Comparison of ENCODE assay signal across 37 cellular contexts in the genomic region with DNA sequence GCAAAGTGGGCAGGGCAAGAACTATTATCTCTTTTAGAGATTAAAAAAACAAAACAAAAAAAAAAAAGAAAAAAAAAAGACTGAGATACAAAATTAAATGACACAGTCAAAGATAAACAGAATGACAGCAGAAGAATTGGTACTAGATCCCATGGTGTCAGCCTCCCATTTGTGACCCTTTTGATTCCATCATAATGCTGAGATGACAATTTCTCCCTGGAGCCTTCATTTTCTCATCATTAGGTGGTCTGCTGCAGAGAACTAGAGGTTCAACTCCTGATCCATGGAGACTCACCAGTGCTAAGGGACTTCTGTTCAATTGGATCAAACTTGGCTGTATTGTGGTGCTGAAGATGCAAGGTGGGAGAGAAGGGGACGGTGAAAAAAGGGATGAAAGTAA.
"Had no signal": no experiment of that assay in that cellular context is flagged by ENCODE, and none has a peak within 500 bp of the region (broad histone marks: within the 10 kb centered on the region; RNA-seq: fewer than 3 reads in every experiment).

No MANE protein-coding gene starts in this region.

- H3K4me3 ChIP-seq: adrenal gland, ascending aorta, body of pancreas, breast epithelium, cardiac muscle cell had no signal

- H3K27ac Mint-ChIP-seq: activated naive CD4-positive, alpha-beta T cell treated with anti-CD3 and anti-CD28 coated beads for 36 hours; activated naive CD4-positive, alpha-beta T cell treated with anti-CD3 and anti-CD28 coated beads, Interleukin-2, amount 10 ng/mL, durations not matched to agents 7 days and 5 days; activated naive CD4-positive, alpha-beta T cell treated with anti-CD3 and anti-CD28 coated beads, Interleukin-2, amount 50 U/mL, for 24 hours; activated naive CD4-positive, alpha-beta T cell treated with anti-CD3 and anti-CD28 coated beads, Interleukin-2, amount 50 U/mL, for 72 hours; activated naive CD8-positive, alpha-beta T cell; activated naive CD8-positive, alpha-beta T cell treated with anti-CD3 and anti-CD28 coated beads for 36 hours; activated naive CD8-positive, alpha-beta T cell treated with anti-CD3 and anti-CD28 coated beads, Interleukin-2, amount 10 ng/mL, durations not matched to agents 7 days and 5 days; activated naive CD8-positive, alpha-beta T cell treated with anti-CD3 and anti-CD28 coated beads, Interleukin-2, amount 50 U/mL, for 24 hours; activated T-cell treated with anti-CD3 and anti-CD28 coated beads, Interleukin-2, amount 50 U/mL, for 72 hours; activated T-helper 1 cell treated with anti-CD3 and anti-CD28 coated beads, Interleukin-12 subunit alpha, Interleukin-12 subunit beta, Interleukin-2, Interleukin-4 antibody, amounts not matched to agents 30 ng/mL and 10 ng/mL and 1 ng/mL, durations not matched to agents 14 hours and 24 hours and 36 hours; activated T-helper 17 cell treated with anti-CD3 and anti-CD28 coated beads, Interleukin-2, amount 50 U/mL, for 72 hours; activated T-helper 2 cell treated with anti-CD3 and anti-CD28 coated beads, Interferon-gamma antibody, Interleukin-2, Interleukin-4, amounts not matched to agents 10 μg/mL and 5 μg/mL and 100 μg/mL, durations not matched to agents 14 hours and 24 hours and 36 hours; brain had no signal

- H3K9me3 Mint-ChIP-seq: activated naive CD4-positive, alpha-beta T cell treated with anti-CD3 and anti-CD28 coated beads for 36 hours; activated naive CD4-positive, alpha-beta T cell treated with anti-CD3 and anti-CD28 coated beads, Interleukin-2, amount 10 ng/mL, durations not matched to agents 7 days and 5 days; activated naive CD4-positive, alpha-beta T cell treated with anti-CD3 and anti-CD28 coated beads, Interleukin-2, amount 50 U/mL, for 72 hours; activated naive CD8-positive, alpha-beta T cell treated with anti-CD3 and anti-CD28 coated beads for 36 hours; activated naive CD8-positive, alpha-beta T cell treated with anti-CD3 and anti-CD28 coated beads, Interleukin-2, amount 10 ng/mL, durations not matched to agents 7 days and 5 days; activated T-cell treated with anti-CD3 and anti-CD28 coated beads, Interleukin-2, amount 50 U/mL, for 4 hours; activated T-cell treated with anti-CD3 and anti-CD28 coated beads, Interleukin-2, amount 50 U/mL, for 72 hours; activated T-helper 1 cell treated with anti-CD3 and anti-CD28 coated beads, Interleukin-12 subunit alpha, Interleukin-12 subunit beta, Interleukin-2, Interleukin-4 antibody, amounts not matched to agents 30 ng/mL and 10 ng/mL and 1 ng/mL, durations not matched to agents 14 hours and 24 hours and 36 hours; activated T-helper 17 cell treated with anti-CD3 and anti-CD28 coated beads, Interleukin-2, amount 50 U/mL, for 72 hours; activated T-helper 2 cell treated with anti-CD3 and anti-CD28 coated beads, Interferon-gamma antibody, Interleukin-2, Interleukin-4, amounts not matched to agents 10 μg/mL and 5 μg/mL and 100 μg/mL, durations not matched to agents 14 hours and 24 hours and 36 hours; central memory CD8-positive, alpha-beta T cell had no signal

- ATAC-seq: activated naive CD4-positive, alpha-beta T cell treated with anti-CD3 and anti-CD28 coated beads, Interleukin-2, amount 50 U/mL, for 72 hours; activated naive CD8-positive, alpha-beta T cell treated with anti-CD3 and anti-CD28 coated beads, Interleukin-2, amount 50 U/mL, for 24 hours; activated T-cell treated with anti-CD3 and anti-CD28 coated beads, Interleukin-2, amount 50 U/mL, for 4 hours; activated T-cell treated with anti-CD3 and anti-CD28 coated beads, Interleukin-2, amount 50 U/mL, for 72 hours; activated T-helper 17 cell treated with anti-CD3 and anti-CD28 coated beads, Interleukin-2, amount 50 U/mL, for 72 hours; body of pancreas had no signal

- H3K4me1 ChIP-seq: adrenal gland, ascending aorta, body of pancreas, breast epithelium had no signal

- H3K4me1 Mint-ChIP-seq: activated naive CD4-positive, alpha-beta T cell treated with anti-CD3 and anti-CD28 coated beads, Interleukin-2, amount 10 ng/mL, durations not matched to agents 7 days and 5 days; activated naive CD4-positive, alpha-beta T cell treated with anti-CD3 and anti-CD28 coated beads, Interleukin-2, amount 50 U/mL, for 24 hours; activated naive CD8-positive, alpha-beta T cell treated with anti-CD3 and anti-CD28 coated beads for 36 hours; activated naive CD8-positive, alpha-beta T cell treated with anti-CD3 and anti-CD28 coated beads, Interleukin-2, amount 10 ng/mL, durations not matched to agents 7 days and 5 days; activated naive CD8-positive, alpha-beta T cell treated with anti-CD3 and anti-CD28 coated beads, Interleukin-2, amount 50 U/mL, for 24 hours; activated T-helper 17 cell treated with anti-CD3 and anti-CD28 coated beads, Interleukin-2, amount 50 U/mL, for 72 hours; central memory CD8-positive, alpha-beta T cell had no signal

- DNase-seq: activated effector memory CD4-positive, alpha-beta T cell treated with anti-CD3 and anti-CD28 coated beads, Interleukin-2, amount 50 U/mL, for 16 hours; activated effector memory CD4-positive, alpha-beta T cell treated with Interleukin-2 at 50 U/mL for 16 hours; activated gamma-delta T cell; activated gamma-delta T cell treated with Interleukin-2 at 50 U/mL for 16 hours; activated naive CD4-positive, alpha-beta T cell; activated naive CD4-positive, alpha-beta T cell treated with anti-CD3 and anti-CD28 coated beads for 36 hours; activated naive CD4-positive, alpha-beta T cell treated with anti-CD3 and anti-CD28 coated beads, Interleukin-2, amount 10 ng/mL, durations not matched to agents 7 days and 5 days; activated naive CD4-positive, alpha-beta T cell treated with anti-CD3 and anti-CD28 coated beads, Interleukin-2, amount 50 U/mL, for 16 hours; activated naive CD4-positive, alpha-beta T cell treated with Interleukin-2 at 50 U/mL for 16 hours; activated naive CD8-positive, alpha-beta T cell treated with anti-CD3 and anti-CD28 coated beads for 36 hours; activated naive CD8-positive, alpha-beta T cell treated with anti-CD3 and anti-CD28 coated beads, Interleukin-2, amount 10 ng/mL, durations not matched to agents 7 days and 5 days; activated naive CD8-positive, alpha-beta T cell treated with anti-CD3 and anti-CD28 coated beads, Interleukin-2, amount 50 U/mL, for 24 hours; activated T-cell treated with anti-CD3 and anti-CD28 coated beads, Interleukin-2, amount 50 U/mL, for 4 hours; activated T-cell treated with anti-CD3 and anti-CD28 coated beads, Interleukin-2, amount 50 U/mL, for 48 hours; activated T-cell treated with anti-CD3 and anti-CD28 coated beads, Interleukin-2, amount 50 U/mL, for 72 hours; adrenal gland; amniotic stem cell; amygdala; anterior cingulate cortex; aorta; body of pancreas; brain microvascular endothelial cell; caudate nucleus; central memory CD4-positive, alpha-beta T cell; cerebellar nuclear complex had no signal

- H3K4me3 Mint-ChIP-seq: activated naive CD4-positive, alpha-beta T cell treated with anti-CD3 and anti-CD28 coated beads for 36 hours; activated naive CD4-positive, alpha-beta T cell treated with anti-CD3 and anti-CD28 coated beads, Interleukin-2, amount 10 ng/mL, durations not matched to agents 7 days and 5 days; activated naive CD4-positive, alpha-beta T cell treated with anti-CD3 and anti-CD28 coated beads, Interleukin-2, amount 50 U/mL, for 24 hours; activated naive CD8-positive, alpha-beta T cell; activated naive CD8-positive, alpha-beta T cell treated with anti-CD3 and anti-CD28 coated beads for 36 hours; activated naive CD8-positive, alpha-beta T cell treated with anti-CD3 and anti-CD28 coated beads, Interleukin-2, amount 10 ng/mL, durations not matched to agents 7 days and 5 days; activated naive CD8-positive, alpha-beta T cell treated with anti-CD3 and anti-CD28 coated beads, Interleukin-2, amount 50 U/mL, for 24 hours; activated T-cell treated with anti-CD3 and anti-CD28 coated beads, Interleukin-2, amount 50 U/mL, for 4 hours; activated T-cell treated with anti-CD3 and anti-CD28 coated beads, Interleukin-2, amount 50 U/mL, for 72 hours; activated T-helper 1 cell treated with anti-CD3 and anti-CD28 coated beads, Interleukin-12 subunit alpha, Interleukin-12 subunit beta, Interleukin-2, Interleukin-4 antibody, amounts not matched to agents 30 ng/mL and 10 ng/mL and 1 ng/mL, durations not matched to agents 14 hours and 24 hours and 36 hours; activated T-helper 17 cell treated with anti-CD3 and anti-CD28 coated beads, Interleukin-2, amount 50 U/mL, for 72 hours; brain; central memory CD8-positive, alpha-beta T cell had no signal

- H3K36me3 Mint-ChIP-seq: activated naive CD4-positive, alpha-beta T cell treated with anti-CD3 and anti-CD28 coated beads, Interleukin-2, amount 10 ng/mL, durations not matched to agents 7 days and 5 days; activated naive CD4-positive, alpha-beta T cell treated with anti-CD3 and anti-CD28 coated beads, Interleukin-2, amount 50 U/mL, for 24 hours; activated naive CD4-positive, alpha-beta T cell treated with anti-CD3 and anti-CD28 coated beads, Interleukin-2, amount 50 U/mL, for 72 hours; activated naive CD8-positive, alpha-beta T cell; activated naive CD8-positive, alpha-beta T cell treated with anti-CD3 and anti-CD28 coated beads for 36 hours; activated naive CD8-positive, alpha-beta T cell treated with anti-CD3 and anti-CD28 coated beads, Interleukin-2, amount 10 ng/mL, durations not matched to agents 7 days and 5 days; brain had no signal

- H3K27me3 ChIP-seq: adrenal gland, ascending aorta, body of pancreas, brain microvascular endothelial cell, breast epithelium, cardiac muscle cell had no signal

- FAIRE-seq: colon had no signal

- H3K36me3 ChIP-seq: adrenal gland, ascending aorta, brain microvascular endothelial cell, breast epithelium, cardiac muscle cell had no signal

- H3K9me3 ChIP-seq: ascending aorta, body of pancreas, breast epithelium had no signal

- H3K27ac ChIP-seq: adrenal gland, ascending aorta, body of pancreas, brain microvascular endothelial cell, breast epithelium, cardiac muscle cell had no signal
